26 cellular contexts compared by ENCODE assay signal in genomic region chr6:112237066-112237465, GRCh38. TPM values are rescaled to one million over a fixed set of nuclear protein-coding genes. Genes with fewer than 3 reads are reported as not detected.
DNase-seq lines count a peak whose midpoint lies in the region; ATAC-seq, FAIRE-seq and TF ChIP-seq lines count a peak whose summit lies in the region.
"Had no signal": no experiment of that assay in that cellular context is flagged by ENCODE, and none has a peak within 500 bp of the region (broad histone marks: within the 10 kb centered on the region; RNA-seq: fewer than 3 reads in every experiment).

No MANE protein-coding gene starts in this region.

- WGBS in upper lobe of left lung, 2 donors: 67 to 71% methylated on average over 4 of the region's 4 CpGs

- TF ChIP-seq EP300 in upper lobe of left lung (IDR thresholded peaks at IDR 0.05): no peak

- H3K36me3 ChIP-seq in brain microvascular endothelial cell (replicated peaks): no peaks in the 10 kb centered on the region
- H3K36me3 ChIP-seq in upper lobe of left lung: no peaks in the 10 kb centered on the region
- H3K36me3 ChIP-seq: MG63, neutrophil had no signal

- peak; percentile 35 for ATAC-seq in Right ventricle myocardium superior (ENCODE audit: poor library complexity)
- no peak for ATAC-seq in upper lobe of left lung (ENCODE audit: low FRiP score in 2 of 2)
- ATAC-seq in HG02938 (IDR thresholded peaks at IDR 0.05; ENCODE audit: unreplicated experiment): no peak
- ATAC-seq: activated naive CD8-positive, alpha-beta T cell treated with anti-CD3 and anti-CD28 coated beads, Interleukin-2, amount 50 U/mL, for 24 hours; activated T-helper 17 cell treated with anti-CD3 and anti-CD28 coated beads, Interleukin-2, amount 50 U/mL, for 72 hours; GM12878; HepG2 had no signal

- DNase-seq in brain microvascular endothelial cell (no peak), Right ventricle myocardium superior (no peak), osteocyte (ENCODE audit: extremely low spot score, unreplicated experiment) (no peak), upper lobe of left lung (no peak), putamen (ENCODE audit: low spot score) (no peak), frontal cortex (ENCODE audit: low spot score in 2 of 2) (no peak)
- no peak for DNase-seq in activated CD4-positive, CD25-positive, alpha-beta regulatory T cell treated with anti-CD3 and anti-CD28 coated beads, Interleukin-2, amount 50 U/mL, for 72 hours
- DNase-seq: activated naive CD8-positive, alpha-beta T cell treated with anti-CD3 and anti-CD28 coated beads, Interleukin-2, amount 50 U/mL, for 24 hours; glutamatergic neuron; immature natural killer cell; NCI-H1694 treated with DMSO at 0.1 percent for 48 hours; NCI-H345; SHP77 treated with DMSO at 0.1 percent for 48 hours; stimulated activated CD4-positive, alpha-beta T cell treated with anti-CD3 and anti-CD28 coated beads, Interleukin-4, amount 100 ng/mL, for 1 hour; T-helper 2 cell had no signal

- peaks cover 25% of the 10 kb centered on the region for H3K36me3 Mint-ChIP-seq in osteocyte (ENCODE audit: unreplicated experiment)
- H3K36me3 Mint-ChIP-seq: memory B cell had no signal

- in situ Hi-C loops in brain microvascular endothelial cell (cut with HindIII; ENCODE audit: low pct_ligation_motif_present, low sequenced_read_pairs): no loop called here

- no peaks in the 10 kb centered on the region for H3K27me3 Mint-ChIP-seq in osteocyte (ENCODE audit: unreplicated experiment)

- no peak overlapping the region for H3K4me3 Mint-ChIP-seq in osteocyte (ENCODE audit: unreplicated experiment)
- H3K4me3 Mint-ChIP-seq: activated naive CD8-positive, alpha-beta T cell treated with anti-CD3 and anti-CD28 coated beads, Interleukin-2, amount 50 U/mL, for 24 hours; activated T-helper 17 cell treated with anti-CD3 and anti-CD28 coated beads, Interleukin-2, amount 50 U/mL, for 72 hours; immature natural killer cell; memory B cell had no signal

- intact Hi-C loops in Right ventricle myocardium superior (cut with DNase I): no loop called here

- H3K4me3 ChIP-seq in brain microvascular endothelial cell (ENCODE audit: low read depth, low read length) (no peak overlapping the region), upper lobe of left lung (no peak overlapping the region)
- H3K4me3 ChIP-seq: GM12878, MG63 had no signal

- no peak for TF ChIP-seq POLR2A in upper lobe of left lung (IDR thresholded peaks at IDR 0.05)

- peaks cover 2 to 13% (median 8%) of the 10 kb centered on the region in 4 donors for H3K4me1 ChIP-seq in upper lobe of left lung

- peak overlapping the region; percentile 51 for H3K27ac Mint-ChIP-seq in osteocyte (ENCODE audit: unreplicated experiment)
- H3K27ac Mint-ChIP-seq: activated naive CD8-positive, alpha-beta T cell treated with anti-CD3 and anti-CD28 coated beads, Interleukin-2, amount 50 U/mL, for 24 hours; activated T-helper 17 cell treated with anti-CD3 and anti-CD28 coated beads, Interleukin-2, amount 50 U/mL, for 72 hours; immature natural killer cell; memory B cell had no signal

- no peaks in the 10 kb centered on the region for H3K9me3 ChIP-seq in upper lobe of left lung
- H3K9me3 ChIP-seq: MG63, neutrophil had no signal

- no peak for FAIRE-seq in frontal cortex (lab: Jason Lieb, UNC)
- FAIRE-seq: D721Med, endometrium, G401.6, GM12878, HepG2 had no signal

- H3K27ac ChIP-seq in brain microvascular endothelial cell (peak overlapping the region; percentile 21), upper lobe of left lung (peak overlapping the region; percentile 19 to 51 (median 32))
- H3K27ac ChIP-seq: neutrophil had no signal

- peaks cover 73% of the 10 kb centered on the region for H3K4me1 Mint-ChIP-seq in osteocyte (ENCODE audit: unreplicated experiment)
- H3K4me1 Mint-ChIP-seq: memory B cell had no signal

- no peaks in the 10 kb centered on the region for H3K9me3 Mint-ChIP-seq in osteocyte (ENCODE audit: unreplicated experiment)
- H3K9me3 Mint-ChIP-seq: activated naive CD8-positive, alpha-beta T cell treated with anti-CD3 and anti-CD28 coated beads, Interleukin-2, amount 50 U/mL, for 24 hours; activated T-helper 17 cell treated with anti-CD3 and anti-CD28 coated beads, Interleukin-2, amount 50 U/mL, for 72 hours; immature natural killer cell; memory B cell had no signal

- TF ChIP-seq CTCF in brain microvascular endothelial cell (IDR thresholded peaks at IDR 0.05; ENCODE audit: low read depth, low read length, missing control alignments): no peak
- no peak for TF ChIP-seq CTCF in osteocyte (IDR thresholded peaks at IDR 0.05)
- TF ChIP-seq CTCF in upper lobe of left lung (IDR thresholded peaks at IDR 0.05): no peak

- H3K27me3 ChIP-seq in brain microvascular endothelial cell (replicated peaks): no peaks in the 10 kb centered on the region
- H3K27me3 ChIP-seq in upper lobe of left lung: no peaks in the 10 kb centered on the region
- H3K27me3 ChIP-seq: MG63, neutrophil had no signal

RNA-seq across cellular contexts. Expression of gene LAMA4, which starts 17.3 kb away (rescaled TPM):
- 71.1 TPM for total RNA-seq in Right ventricle myocardium superior
- total RNA-seq in osteocyte: 209 and 220 TPM in 2 replicates
- 100 to 1,000 TPM in 2 of 6 donors, 10 to 100 TPM in 4; 29.5 to 119 (median 58.9) TPM for total RNA-seq in upper lobe of left lung
- total RNA-seq in frontal cortex: 24.1 TPM
- total RNA-seq: activated CD8-positive, alpha-beta memory T cell treated with anti-CD3 and anti-CD28 coated beads for 36 hours; activated T-helper 17 cell treated with anti-CD3 and anti-CD28 coated beads, Interleukin-2, amount 50 U/mL, for 72 hours; HepG2 had no signal
